8 cellular contexts compared by ENCODE assay signal in the genomic region with DNA sequence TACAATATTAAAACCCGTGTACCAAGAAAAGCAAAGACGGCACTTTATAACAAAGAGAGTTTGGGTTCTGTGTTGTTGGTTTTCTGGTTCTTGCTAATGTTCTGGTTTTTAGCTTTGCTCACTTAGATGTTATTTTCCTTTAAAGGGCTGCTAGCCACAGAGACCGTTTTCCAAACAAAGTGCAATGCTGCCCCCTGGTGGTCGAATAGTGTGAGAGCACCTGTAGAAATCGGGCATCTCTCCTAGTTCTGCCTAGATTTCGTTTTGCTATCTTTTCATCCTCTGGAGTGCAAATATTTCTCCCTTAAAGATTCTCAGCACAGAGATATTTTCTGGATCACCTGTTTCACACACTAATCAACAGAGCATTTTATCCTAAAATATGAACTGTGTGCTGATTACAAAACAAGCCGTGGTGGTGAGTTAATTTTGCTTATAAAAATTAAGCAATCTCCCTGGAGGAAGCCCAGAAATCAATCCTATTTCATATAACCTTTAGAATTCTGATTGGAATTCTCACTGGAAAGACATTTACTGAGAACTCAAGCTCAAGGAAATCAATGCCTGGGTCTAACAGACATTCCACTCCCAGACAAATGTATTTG.
A peak's percentile ranks its signal among the peaks of the same experiment; 100 is the strongest.
DNase-seq lines count a peak whose midpoint lies in the region; ATAC-seq and TF ChIP-seq lines count a peak whose summit lies in the region.

No MANE protein-coding gene starts in this region.

- DNase-seq in NCI-H1436 (lab: John Stamatoyannopoulos, UW) (peak; percentile 78), ascending aorta (ENCODE audit: low spot score in 2 of 2) (peak in 1 of 2 donors; percentile 85), right atrium auricular region (ENCODE audit: low spot score) (peak; percentile 91), skeletal muscle cell (ENCODE audit: low read depth) (peak; percentile 16)
- DNase-seq in T-helper 2 cell treated with Interferon-gamma antibody and Interleukin-4, amounts not matched to agents 5 μg/mL and 100 μg/mL, for 36 hours (ENCODE audit: low spot score): peak; percentile 51

- TF ChIP-seq CTCF in ascending aorta (IDR thresholded peaks at IDR 0.05): peak; percentile 74 to 91 (median 85)
- TF ChIP-seq CTCF in right atrium auricular region (IDR thresholded peaks at IDR 0.05): peak; percentile 83 to 94

- ATAC-seq in GM18498 (IDR thresholded peaks at IDR 0.05; ENCODE audit: unreplicated experiment) (peak; percentile 73), HG02763 (IDR thresholded peaks at IDR 0.05; ENCODE audit: unreplicated experiment) (peak; percentile 78), GM21528 (IDR thresholded peaks at IDR 0.05; ENCODE audit: low FRiP score, unreplicated experiment) (no peak)

- H3K9me3 Mint-ChIP-seq in T-helper 2 cell treated with Interferon-gamma antibody and Interleukin-4, amounts not matched to agents 5 μg/mL and 100 μg/mL, for 36 hours: no peaks in the 10 kb centered on the region

- no peak overlapping the region for H3K4me3 Mint-ChIP-seq in T-helper 2 cell treated with Interferon-gamma antibody and Interleukin-4, amounts not matched to agents 5 μg/mL and 100 μg/mL, for 36 hours

- H3K36me3 ChIP-seq in ascending aorta (no peaks in the 10 kb centered on the region), right atrium auricular region (no peaks in the 10 kb centered on the region)

- H3K4me1 ChIP-seq in ascending aorta (peaks cover 2 to 3% of the 10 kb centered on the region in 2 donors), right atrium auricular region (peaks cover 0 to 9% of the 10 kb centered on the region in 2 donors)

- H3K9me3 ChIP-seq in ascending aorta (peaks cover 0 to 10% of the 10 kb centered on the region in 2 donors), right atrium auricular region (no peaks in the 10 kb centered on the region)

- H3K4me1 Mint-ChIP-seq in T-helper 2 cell treated with Interferon-gamma antibody and Interleukin-4, amounts not matched to agents 5 μg/mL and 100 μg/mL, for 36 hours (ENCODE audit: low read depth): no peaks in the 10 kb centered on the region

- H3K36me3 Mint-ChIP-seq in T-helper 2 cell treated with Interferon-gamma antibody and Interleukin-4, amounts not matched to agents 5 μg/mL and 100 μg/mL, for 36 hours (ENCODE audit: low read depth): no peaks in the 10 kb centered on the region

- H3K27ac ChIP-seq in ascending aorta (no peak overlapping the region), right atrium auricular region (no peak overlapping the region)

- H3K4me3 ChIP-seq in ascending aorta: no peak overlapping the region
- no peak overlapping the region for H3K4me3 ChIP-seq in right atrium auricular region
- no peak overlapping the region for H3K4me3 ChIP-seq in skeletal muscle cell (ENCODE audit: low read depth, low read length)

- H3K27ac Mint-ChIP-seq in T-helper 2 cell treated with Interferon-gamma antibody and Interleukin-4, amounts not matched to agents 5 μg/mL and 100 μg/mL, for 36 hours: no peak overlapping the region

- intact Hi-C loops in ascending aorta (cut with DNase I): loop anchor here (1.0 to 5.0 kb wide), 5 partner anchors 258 to 1559 kb away; no protein-coding TSS in a partner anchor

- peaks cover 8% of the 10 kb centered on the region for H3K27me3 Mint-ChIP-seq in T-helper 2 cell treated with Interferon-gamma antibody and Interleukin-4, amounts not matched to agents 5 μg/mL and 100 μg/mL, for 36 hours (ENCODE audit: low read depth)

- H3K27me3 ChIP-seq in ascending aorta: no peaks in the 10 kb centered on the region
- no peaks in the 10 kb centered on the region for H3K27me3 ChIP-seq in right atrium auricular region
